In genomic region chr5:75510417-75510835, GRCh38 we compare ENCODE assay signal across 8 cellular contexts. TPM values are rescaled to one million over a fixed set of nuclear protein-coding genes. Genes with fewer than 3 reads are reported as not detected.
DNase-seq lines count a peak whose midpoint lies in the region; ATAC-seq and TF ChIP-seq lines count a peak whose summit lies in the region.

No MANE protein-coding gene starts in this region.

- no peaks in the 10 kb centered on the region for H3K27me3 Mint-ChIP-seq in activated CD4-positive, alpha-beta T cell treated with anti-CD3 and anti-CD28 coated beads for 36 hours
- H3K27me3 Mint-ChIP-seq in activated T-helper 17 cell treated with anti-CD3 and anti-CD28 coated beads, Interleukin-2, amount 50 U/mL, for 72 hours = no peaks in the 10 kb centered on the region

- H3K36me3 Mint-ChIP-seq in activated CD4-positive, alpha-beta T cell treated with anti-CD3 and anti-CD28 coated beads for 36 hours (ENCODE audit: low read depth) = peaks cover 26% of the 10 kb centered on the region
- peaks cover 34% of the 10 kb centered on the region for H3K36me3 Mint-ChIP-seq in activated T-helper 17 cell treated with anti-CD3 and anti-CD28 coated beads, Interleukin-2, amount 50 U/mL, for 72 hours (ENCODE audit: low read depth)

- H3K9ac ChIP-seq in rectal smooth muscle tissue (ENCODE audit: low read length) = peak overlapping the region; percentile 45

- CTCF ChIA-PET in activated CD4-positive, alpha-beta T cell treated with anti-CD3 and anti-CD28 coated beads for 36 hours (lab: Charles Lee) = interaction anchor here (1.1 kb wide), 1 partner anchor 14 kb away, joined by 3 read pairs; no protein-coding TSS in a partner anchor

- peak overlapping the region; percentile 98 for H3K4me3 Mint-ChIP-seq in activated CD4-positive, alpha-beta T cell treated with anti-CD3 and anti-CD28 coated beads for 36 hours
- H3K4me3 Mint-ChIP-seq in activated T-helper 17 cell treated with anti-CD3 and anti-CD28 coated beads, Interleukin-2, amount 50 U/mL, for 72 hours = peak overlapping the region; percentile 93

- DNase-seq in activated CD4-positive, alpha-beta T cell treated with anti-CD3 and anti-CD28 coated beads for 36 hours = no peak
- no peak for DNase-seq in activated CD4-positive, alpha-beta T cell treated with anti-CD3 and anti-CD28 coated beads for 1 hour
- DNase-seq in left ventricle myocardium inferior = no peak
- no peak for DNase-seq in kidney tubule cell (ENCODE audit: low spot score)
- DNase-seq in activated CD4-positive, CD25-positive, alpha-beta regulatory T cell (lab: John Stamatoyannopoulos, UW) = no peak

- H3K36me3 ChIP-seq in left ventricle myocardium inferior = no peaks in the 10 kb centered on the region
- H3K36me3 ChIP-seq in rectal smooth muscle tissue (ENCODE audit: control insufficient read depth, insufficient read depth, low read length) = no peaks in the 10 kb centered on the region

- H3K4me3 ChIP-seq in left ventricle myocardium inferior (peak overlapping the region; percentile 89), rectal smooth muscle tissue (ENCODE audit: low read length) (peak overlapping the region; percentile 93)

- H3K9me3 Mint-ChIP-seq in activated CD4-positive, alpha-beta T cell treated with anti-CD3 and anti-CD28 coated beads for 36 hours (ENCODE audit: low read depth) = no peaks in the 10 kb centered on the region
- no peaks in the 10 kb centered on the region for H3K9me3 Mint-ChIP-seq in activated T-helper 17 cell treated with anti-CD3 and anti-CD28 coated beads, Interleukin-2, amount 50 U/mL, for 72 hours

- POLR2A ChIA-PET in activated CD4-positive, alpha-beta T cell treated with anti-CD3 and anti-CD28 coated beads for 36 hours (lab: Charles Lee) = no interaction called here

- H3K27me3 ChIP-seq in left ventricle myocardium inferior (ENCODE audit: low read depth) (no peaks in the 10 kb centered on the region), rectal smooth muscle tissue (ENCODE audit: control insufficient read depth, insufficient read depth, low read length) (no peaks in the 10 kb centered on the region)

- H3K4me1 ChIP-seq in left ventricle myocardium inferior = peaks cover 55% of the 10 kb centered on the region
- H3K4me1 ChIP-seq in rectal smooth muscle tissue (ENCODE audit: control insufficient read depth, insufficient read depth, low read length) = peaks cover 7% of the 10 kb centered on the region

- TF ChIP-seq CTCF in left ventricle myocardium inferior (IDR thresholded peaks at IDR 0.05; ENCODE audit: borderline replicate concordance) = no peak

- intact Hi-C loops in activated CD4-positive, alpha-beta T cell treated with anti-CD3 and anti-CD28 coated beads for 36 hours (cut with DNase I, micrococcal nuclease) = loop anchor here (2.0 to 5.0 kb wide), 4 partner anchors 64 to 173 kb away; partner anchors contain the start of gene HMGCR (in 1 of the 2)
- intact Hi-C loops in left ventricle myocardium inferior (cut with micrococcal nuclease) = loop anchor here (5.0 kb wide), 1 partner anchor 47 kb away; no protein-coding TSS in a partner anchor

- no peak for ATAC-seq in activated CD4-positive, alpha-beta T cell treated with anti-CD3 and anti-CD28 coated beads for 36 hours
- peak; percentile 8 for ATAC-seq in HG03439 (IDR thresholded peaks at IDR 0.05; ENCODE audit: unreplicated experiment)
- ATAC-seq in activated T-helper 17 cell treated with anti-CD3 and anti-CD28 coated beads, Interleukin-2, amount 50 U/mL, for 72 hours (replicated peaks) = no peak

- peak overlapping the region; percentile 96 for H3K27ac Mint-ChIP-seq in activated CD4-positive, alpha-beta T cell treated with anti-CD3 and anti-CD28 coated beads for 36 hours
- H3K27ac Mint-ChIP-seq in activated T-helper 17 cell treated with anti-CD3 and anti-CD28 coated beads, Interleukin-2, amount 50 U/mL, for 72 hours = peak overlapping the region; percentile 83

- H3K27ac ChIP-seq in left ventricle myocardium inferior (replicated peaks) (peak overlapping the region; percentile 95), rectal smooth muscle tissue (ENCODE audit: low read depth, low read length) (peak overlapping the region; percentile 92)

- peaks cover 44% of the 10 kb centered on the region for H3K4me1 Mint-ChIP-seq in activated CD4-positive, alpha-beta T cell treated with anti-CD3 and anti-CD28 coated beads for 36 hours
- peaks cover 32% of the 10 kb centered on the region for H3K4me1 Mint-ChIP-seq in activated T-helper 17 cell treated with anti-CD3 and anti-CD28 coated beads, Interleukin-2, amount 50 U/mL, for 72 hours

- H3K9me3 ChIP-seq in left ventricle myocardium inferior (replicated peaks) = no peaks in the 10 kb centered on the region

RNA-seq across cellular contexts. Expression of gene CERT1, which starts 1.0 kb away (rescaled TPM):
- 10 to 100 TPM; 21.6 to 24.5 TPM for total RNA-seq in activated CD4-positive, alpha-beta T cell treated with anti-CD3 and anti-CD28 coated beads for 36 hours
- 10 to 100 TPM; 24.9 to 40.3 TPM for total RNA-seq in activated T-helper 17 cell treated with anti-CD3 and anti-CD28 coated beads, Interleukin-2, amount 50 U/mL, for 72 hours
- 28.8 TPM for total RNA-seq in left ventricle myocardium inferior

RNA-seq across cellular contexts. Expression of gene POLK, which starts 1.3 kb away (rescaled TPM):
- total RNA-seq in activated CD4-positive, alpha-beta T cell treated with anti-CD3 and anti-CD28 coated beads for 36 hours = 10 to 100 TPM; 35.5 to 49.1 TPM
- total RNA-seq in activated T-helper 17 cell treated with anti-CD3 and anti-CD28 coated beads, Interleukin-2, amount 50 U/mL, for 72 hours = 10 to 100 TPM; 28.7 to 44.4 TPM
- total RNA-seq in left ventricle myocardium inferior = 21.1 TPM
